Comparison of ENCODE assay signal across 13 cellular contexts in the genomic region with DNA sequence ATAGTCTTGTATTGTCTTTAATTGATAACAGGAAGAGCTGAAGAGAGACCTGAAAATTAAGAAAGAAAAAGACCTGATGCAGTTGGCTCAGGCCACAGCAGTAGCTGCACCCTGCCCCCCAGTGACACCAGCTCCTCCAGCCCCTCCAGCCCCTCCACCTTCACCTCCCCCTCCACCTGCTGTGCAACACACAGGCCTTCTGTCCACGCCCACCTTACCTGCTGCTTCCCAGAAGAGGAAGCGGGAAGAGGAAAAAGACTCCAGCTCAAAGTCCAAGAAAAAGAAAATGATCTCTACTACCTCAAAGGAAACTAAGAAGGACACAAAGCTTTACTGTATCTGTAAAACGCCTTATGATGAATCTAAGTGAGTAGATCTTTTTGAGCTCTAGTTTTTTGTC. TPM values are rescaled to one million over a fixed set of nuclear protein-coding genes. Genes with fewer than 3 reads are reported as not detected.
DNase-seq lines count a peak whose midpoint lies in the region; ATAC-seq and TF ChIP-seq lines count a peak whose summit lies in the region.
"Had no signal": no experiment of that assay in that cellular context is flagged by ENCODE, and none has a peak within 500 bp of the region (broad histone marks: within the 10 kb centered on the region; RNA-seq: fewer than 3 reads in every experiment).

No MANE protein-coding gene starts in this region.

- H3K27me3 Mint-ChIP-seq in natural killer cell (ENCODE audit: low read depth in 2 of 2) (no peaks in the 10 kb centered on the region), memory B cell (no peaks in the 10 kb centered on the region)
- H3K27me3 Mint-ChIP-seq in natural killer cell treated with Interleukin-12 subunit alpha and Interleukin-12 subunit beta and Interleukin-15 and Interleukin-18, amount 100 ng/mL, for 72 hours: no peaks in the 10 kb centered on the region
- H3K27me3 Mint-ChIP-seq in activated CD8-positive, alpha-beta T cell treated with anti-CD3 and anti-CD28 coated beads for 36 hours: no peaks in the 10 kb centered on the region

- H3K27ac Mint-ChIP-seq in natural killer cell: peak overlapping the region; percentile 15 to 36
- peak overlapping the region in 1 of 2 donors; percentile 71 for H3K27ac Mint-ChIP-seq in natural killer cell treated with Interleukin-12 subunit alpha and Interleukin-12 subunit beta and Interleukin-15 and Interleukin-18, amount 100 ng/mL, for 72 hours
- peak overlapping the region; percentile 78 for H3K27ac Mint-ChIP-seq in activated CD8-positive, alpha-beta T cell treated with anti-CD3 and anti-CD28 coated beads for 36 hours
- peak overlapping the region; percentile 63 for H3K27ac Mint-ChIP-seq in memory B cell

- no peak for ATAC-seq in natural killer cell
- ATAC-seq in natural killer cell treated with Interleukin-12 subunit alpha and Interleukin-12 subunit beta and Interleukin-15 and Interleukin-18, amount 100 ng/mL, for 72 hours: no peak
- no peak for ATAC-seq in activated CD8-positive, alpha-beta T cell treated with anti-CD3 and anti-CD28 coated beads for 36 hours
- no peak for ATAC-seq in memory B cell (ENCODE audit: low read depth)
- ATAC-seq: activated CD4-positive, CD25-positive, alpha-beta regulatory T cell treated with anti-CD3 and anti-CD28 coated beads, Interleukin-2, amount 50 U/mL, for 24 hours; Right ventricle myocardium inferior had no signal

- no peak for TF ChIP-seq CTCF in natural killer cell (IDR thresholded peaks at IDR 0.05)
- no peak for TF ChIP-seq CTCF in activated CD8-positive, alpha-beta T cell treated with anti-CD3 and anti-CD28 coated beads for 36 hours (IDR thresholded peaks at IDR 0.05)

- DNase-seq in natural killer cell (no peak), memory B cell (ENCODE audit: low spot score in 2 of 2) (no peak), NCI-H1092 (lab: John Stamatoyannopoulos, UW) (no peak), NCI-H526 treated with DMSO at 0.1 percent for 48 hours (lab: John Stamatoyannopoulos, UW) (no peak), posterior cingulate gyrus (no peak)
- no peak for DNase-seq in natural killer cell treated with Interleukin-12 subunit alpha and Interleukin-12 subunit beta and Interleukin-15 and Interleukin-18, amount 100 ng/mL, for 72 hours (ENCODE audit: low spot score)
- DNase-seq in activated CD8-positive, alpha-beta T cell treated with anti-CD3 and anti-CD28 coated beads for 36 hours: no peak
- DNase-seq: DMS153, mammary epithelial cell, NCI-H1436 treated with DMSO at 0.1 percent for 48 hours, NCI-H2227 treated with DMSO at 0.1 percent for 48 hours had no signal

- intact Hi-C loops in natural killer cell (cut with micrococcal nuclease): no loop called here
- intact Hi-C loops in activated CD8-positive, alpha-beta T cell treated with anti-CD3 and anti-CD28 coated beads for 36 hours (cut with micrococcal nuclease): no loop called here
- intact Hi-C loops in posterior cingulate gyrus (cut with DNase I): no loop called here

- POLR2A ChIA-PET in activated CD8-positive, alpha-beta T cell treated with anti-CD3 and anti-CD28 coated beads for 36 hours (lab: Charles Lee): interaction anchor here (1.4 kb wide), 1 partner anchor 17 kb away, joined by 3 read pairs; no protein-coding TSS in a partner anchor

- H3K36me3 Mint-ChIP-seq in natural killer cell (no peaks in the 10 kb centered on the region), memory B cell (peaks cover 10% of the 10 kb centered on the region)
- peaks cover 5% of the 10 kb centered on the region for H3K36me3 Mint-ChIP-seq in natural killer cell treated with Interleukin-12 subunit alpha and Interleukin-12 subunit beta and Interleukin-15 and Interleukin-18, amount 100 ng/mL, for 72 hours
- peaks cover 12% of the 10 kb centered on the region for H3K36me3 Mint-ChIP-seq in activated CD8-positive, alpha-beta T cell treated with anti-CD3 and anti-CD28 coated beads for 36 hours (ENCODE audit: low read depth)

- H3K9me3 Mint-ChIP-seq in natural killer cell (no peaks in the 10 kb centered on the region), memory B cell (no peaks in the 10 kb centered on the region)
- H3K9me3 Mint-ChIP-seq in natural killer cell treated with Interleukin-12 subunit alpha and Interleukin-12 subunit beta and Interleukin-15 and Interleukin-18, amount 100 ng/mL, for 72 hours: no peaks in the 10 kb centered on the region
- no peaks in the 10 kb centered on the region for H3K9me3 Mint-ChIP-seq in activated CD8-positive, alpha-beta T cell treated with anti-CD3 and anti-CD28 coated beads for 36 hours

- no peak overlapping the region for H3K4me3 Mint-ChIP-seq in natural killer cell
- H3K4me3 Mint-ChIP-seq in natural killer cell treated with Interleukin-12 subunit alpha and Interleukin-12 subunit beta and Interleukin-15 and Interleukin-18, amount 100 ng/mL, for 72 hours: no peak overlapping the region
- no peak overlapping the region for H3K4me3 Mint-ChIP-seq in activated CD8-positive, alpha-beta T cell treated with anti-CD3 and anti-CD28 coated beads for 36 hours
- H3K4me3 Mint-ChIP-seq in memory B cell: no peak overlapping the region

- peaks cover 0 to 8% of the 10 kb centered on the region in 2 donors for H3K4me1 Mint-ChIP-seq in natural killer cell
- peaks cover 5 to 7% of the 10 kb centered on the region in 2 donors for H3K4me1 Mint-ChIP-seq in natural killer cell treated with Interleukin-12 subunit alpha and Interleukin-12 subunit beta and Interleukin-15 and Interleukin-18, amount 100 ng/mL, for 72 hours (ENCODE audit: low read depth in 2 of 2)
- peaks cover 10% of the 10 kb centered on the region for H3K4me1 Mint-ChIP-seq in activated CD8-positive, alpha-beta T cell treated with anti-CD3 and anti-CD28 coated beads for 36 hours (ENCODE audit: low read depth)
- H3K4me1 Mint-ChIP-seq in memory B cell: peaks cover 3% of the 10 kb centered on the region

- CTCF ChIA-PET in activated CD8-positive, alpha-beta T cell treated with anti-CD3 and anti-CD28 coated beads for 36 hours (lab: Charles Lee): interaction anchor here (0.7 to 2.1 kb wide), 10 partner anchors 8 to 241 kb away, joined by 3 to 8 read pairs (median 4); no protein-coding TSS in a partner anchor

RNA-seq across cellular contexts. Expression of a gene that starts 36.8 kb away (rescaled TPM):
- total RNA-seq in natural killer cell: 1 to 10 TPM; 4.3 to 5.8 (median 4.6) TPM
- 10 to 100 TPM; 19.2 to 24.6 TPM for total RNA-seq in natural killer cell treated with Interleukin-12 subunit alpha and Interleukin-12 subunit beta and Interleukin-15 and Interleukin-18, amount 100 ng/mL, for 72 hours
- 10 to 100 TPM; 21.0 to 21.7 TPM for total RNA-seq in activated CD8-positive, alpha-beta T cell treated with anti-CD3 and anti-CD28 coated beads for 36 hours
